In genomic region chr1:185686996-185687778, GRCh38 we compare ENCODE assay signal across 1 cellular context.
TF ChIP-seq lines count a peak whose summit lies in the region.

No MANE protein-coding gene starts in this region.

TF ChIP-seq in HepG2, 621 proteins besides CTCF, POLR2A, EP300 and RAD21 (continued from another document):
- TF ChIP-seq FOXO1 (CRISPR knock-in tag; IDR thresholded peaks at IDR 0.05) (no peak), ZNF317 (CRISPR knock-in tag; IDR thresholded peaks at IDR 0.05) (no peak)
